In the genomic region with DNA sequence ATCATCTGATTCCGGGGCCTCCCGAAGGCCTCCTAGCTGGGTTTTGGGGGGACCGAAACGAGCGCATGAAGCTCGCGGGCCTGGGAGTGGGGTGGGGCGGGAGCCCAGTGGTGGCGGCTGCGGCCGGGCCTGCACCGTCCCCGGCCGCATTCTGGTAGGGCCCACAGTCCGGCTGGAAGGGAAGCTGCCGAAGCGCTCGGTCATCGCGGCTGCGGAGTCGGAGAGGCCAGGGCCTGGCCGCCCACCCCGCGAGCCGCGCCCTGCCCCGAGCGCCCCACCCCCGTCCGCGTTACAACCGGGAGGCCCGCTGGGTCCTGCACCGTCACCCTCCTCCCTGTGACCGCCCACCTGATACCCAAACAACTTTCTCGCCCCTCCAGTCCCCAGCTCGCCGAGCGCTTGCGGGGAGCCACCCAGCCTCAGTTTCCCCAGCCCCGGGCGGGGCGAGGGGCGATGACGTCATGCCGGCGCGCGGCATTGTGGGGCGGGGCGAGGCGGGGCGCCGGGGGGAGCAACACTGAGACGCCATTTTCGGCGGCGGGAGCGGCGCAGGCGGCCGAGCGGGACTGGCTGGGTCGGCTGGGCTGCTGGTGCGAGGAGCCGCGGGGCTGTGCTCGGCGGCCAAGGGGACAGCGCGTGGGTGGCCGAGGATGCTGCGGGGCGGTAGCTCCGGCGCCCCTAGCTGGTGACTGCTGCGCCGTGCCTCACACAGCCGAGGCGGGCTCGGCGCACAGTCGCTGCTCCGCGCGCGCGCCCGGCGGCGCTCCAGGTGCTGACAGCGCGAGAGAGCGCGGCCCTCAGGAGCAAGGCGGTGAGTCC, we compare ENCODE assay signal across 8 cellular contexts. TPM values are rescaled to one million over a fixed set of nuclear protein-coding genes. Genes with fewer than 3 reads are reported as not detected.
DNase-seq lines count a peak whose midpoint lies in the region; ATAC-seq and TF ChIP-seq lines count a peak whose summit lies in the region.

A gene (plus strand): TSS at position 528 of the 819 bp plus-strand sequence. CDS start 25,354 bp downstream, outside the sequence.

- H3K4me1 ChIP-seq in gastroesophageal sphincter (peaks cover 0 to 74% (median 39%) of the 10 kb centered on the region in 3 donors), neutrophil (ENCODE audit: control insufficient read depth in 1 of 2, insufficient read depth in 1 of 2, low read depth in 1 of 2, low read length in 1 of 2) (peaks cover 21 to 22% of the 10 kb centered on the region in 2 experiments)

- TF ChIP-seq CTCF in gastroesophageal sphincter (IDR thresholded peaks at IDR 0.05) = peak in 1 of 4 experiments; percentile 27
- peak; percentile 0 for TF ChIP-seq CTCF in neutrophil (IDR thresholded peaks at IDR 0.05)
- TF ChIP-seq CTCF in subcutaneous adipose tissue (IDR thresholded peaks at IDR 0.05; ENCODE audit: low read depth) = no peak

- H3K9me3 ChIP-seq in gastroesophageal sphincter (no peaks in the 10 kb centered on the region), neutrophil (no peaks in the 10 kb centered on the region)

- no peaks in the 10 kb centered on the region for H3K27me3 ChIP-seq in gastroesophageal sphincter
- peaks cover 23% of the 10 kb centered on the region for H3K27me3 ChIP-seq in neutrophil

- WGBS in gastroesophageal sphincter (ENCODE audit: low coverage in 1 of 2), 2 donors = no CpG with 5 or more reads among the region's 97 CpGs

- H3K4me3 ChIP-seq in gastroesophageal sphincter = peak within 1 kb of the TSS; percentile 78 to 89
- peak within 1 kb of the TSS; percentile 65 to 99 for H3K4me3 ChIP-seq in neutrophil (ENCODE audit: low read depth in 1 of 2, low read length in 1 of 2)

- TF ChIP-seq POLR2A in gastroesophageal sphincter (IDR thresholded peaks at IDR 0.05) = peak; percentile 90 to 95

- ATAC-seq in GM19452 (IDR thresholded peaks at IDR 0.05; ENCODE audit: unreplicated experiment) (peak; percentile 48), gastroesophageal sphincter (peak; percentile 80)

- H3K36me3 ChIP-seq in gastroesophageal sphincter (peaks cover 0 to 16% of the 10 kb centered on the region in 2 donors), neutrophil (no peaks in the 10 kb centered on the region)

- TF ChIP-seq EP300 in gastroesophageal sphincter (IDR thresholded peaks at IDR 0.05) = no peak

- peak within 1 kb of the TSS; percentile 93 to 100 (median 97) for H3K27ac ChIP-seq in gastroesophageal sphincter
- H3K27ac ChIP-seq in neutrophil = peak within 1 kb of the TSS; percentile 87

- DNase-seq in COLO668 (lab: John Stamatoyannopoulos, UW; ENCODE audit: unreplicated experiment) = peak; percentile 86
- DNase-seq in HT1080 (ENCODE audit: low read depth) = peak; percentile 55
- peak; percentile 21 for DNase-seq in SHP77 treated with DMSO at 0.1 percent for 48 hours (lab: John Stamatoyannopoulos, UW)
- peak; percentile 87 for DNase-seq in activated naive CD4-positive, alpha-beta T cell treated with Interleukin-2 at 50 U/mL for 16 hours

RNA-seq across cellular contexts. Expression of the gene that starts here (rescaled TPM):
- 123 and 163 TPM in 2 replicates for total RNA-seq in HT1080 (2014; rRNA removed; shearing (Covaris generic))
- 142 and 175 TPM in 2 replicates for polyA plus RNA-seq in HT1080 (2015; cell fraction: cytosol; rRNA removed)
- 296 and 347 TPM in 2 replicates for polyA plus RNA-seq in HT1080 (2015; cell fraction: nucleus; rRNA removed)
- total RNA-seq in gastroesophageal sphincter (100 to 1,000 TPM; 275 to 390 (median 339) TPM), subcutaneous adipose tissue (100 to 1,000 TPM; 186 to 347 (median 291) TPM)

Comparison
In these comparisons a context has a peak if more than half of its experiments do, and no peak if none do; other contexts are left out.
1. Peak in every context shown above with its lines: DNase-seq, ATAC-seq, H3K4me3 ChIP-seq and H3K27ac ChIP-seq.
2. DNase-seq: peak in every context shown above with its lines; median percentile 87 in activated naive CD4-positive, alpha-beta T cell treated with Interleukin-2 at 50 U/mL for 16 hours; 86 in COLO668; 55 in HT1080; 21 in SHP77 treated with DMSO at 0.1 percent for 48 hours.